In genomic region chr5:787857-788233, GRCh38 we compare ENCODE assay signal across 2 cellular contexts. TPM values are rescaled to one million over a fixed set of nuclear protein-coding genes. Genes with fewer than 3 reads are reported as not detected.
"Had no signal": no experiment of that assay in that cellular context is flagged by ENCODE, and none has a peak within 500 bp of the region (broad histone marks: within the 10 kb centered on the region; RNA-seq: fewer than 3 reads in every experiment).

No MANE protein-coding gene starts in this region.

RNA-seq across cellular contexts. Expression of gene ZDHHC11B, which starts 3.3 kb away (rescaled TPM):
- total RNA-seq: M059J, RPMI7951 had no signal
